ENCODE assay signal across 31 cellular contexts in the genomic region with DNA sequence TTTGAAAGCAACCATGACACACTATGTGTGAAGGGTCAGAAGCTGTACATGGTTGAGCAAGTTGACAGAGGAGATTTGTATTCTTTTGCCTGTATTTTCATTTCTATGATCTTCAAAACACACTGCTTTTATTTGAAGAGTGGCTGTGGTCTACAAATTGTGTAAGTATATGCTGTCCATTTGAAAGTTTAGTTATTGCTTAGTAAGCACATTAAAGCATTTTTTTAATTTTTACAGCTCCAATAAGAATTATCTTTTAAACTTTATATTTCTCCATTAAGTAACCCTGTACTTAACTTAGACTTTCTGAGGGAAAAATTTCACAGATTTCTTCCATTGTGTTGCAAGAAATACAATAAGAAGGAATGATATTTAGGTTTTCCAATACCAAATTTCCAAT.
"Had no signal": no experiment of that assay in that cellular context is flagged by ENCODE, and none has a peak within 500 bp of the region (broad histone marks: within the 10 kb centered on the region; RNA-seq: fewer than 3 reads in every experiment).

No MANE protein-coding gene starts in this region.

- H3K79me2 ChIP-seq: hepatocyte had no signal

- H3K36me3 ChIP-seq: adrenal gland, breast epithelium, cardiac muscle cell, gastroesophageal sphincter, heart right ventricle had no signal

- DNase-seq: activated CD4-positive, alpha-beta memory T cell treated with anti-CD3 and anti-CD28 coated beads for 36 hours; activated CD4-positive, alpha-beta T cell treated with anti-CD3 and anti-CD28 coated beads for 36 hours; activated CD4-positive, alpha-beta T cell treated with anti-CD3 and anti-CD28 coated beads, Interleukin-2, amount 10 ng/mL, durations not matched to agents 24 days and 14 days; activated CD4-positive, CD25-positive, alpha-beta regulatory T cell; activated CD4-positive, CD25-positive, alpha-beta regulatory T cell treated with anti-CD3 and anti-CD28 coated beads, Interleukin-2, amount 50 U/mL, for 72 hours; activated CD8-positive, alpha-beta memory T cell treated with anti-CD3 and anti-CD28 coated beads, Interleukin-2, amount 10 ng/mL, durations not matched to agents 7 days and 5 days; activated CD8-positive, alpha-beta memory T cell treated with anti-CD3 and anti-CD28 coated beads, Interleukin-2, amount 50 U/mL, for 4 hours; activated CD8-positive, alpha-beta T cell treated with anti-CD3 and anti-CD28 coated beads, Interleukin-2, amount 10 ng/mL, durations not matched to agents 7 days and 5 days; activated effector memory CD4-positive, alpha-beta T cell treated with anti-CD3 and anti-CD28 coated beads, Interleukin-2, amount 50 U/mL, for 16 hours; activated naive CD4-positive, alpha-beta T cell treated with anti-CD3 and anti-CD28 coated beads for 36 hours; activated naive CD8-positive, alpha-beta T cell treated with anti-CD3 and anti-CD28 coated beads for 36 hours; activated naive CD8-positive, alpha-beta T cell treated with anti-CD3 and anti-CD28 coated beads, Interleukin-2, amount 50 U/mL, for 24 hours; activated T-cell treated with anti-CD3 and anti-CD28 coated beads, Interleukin-2, amount 50 U/mL, for 1 hour; activated T-cell treated with anti-CD3 and anti-CD28 coated beads, Interleukin-2, amount 50 U/mL, for 48 hours; adrenal gland; amygdala; aorta; central memory CD4-positive, alpha-beta T cell; cerebellar nuclear complex; dorsolateral prefrontal cortex; effector memory CD4-positive, alpha-beta T cell; endodermal cell; foreskin melanocyte; heart right ventricle; T-helper 2 cell had no signal

- H2AFZ ChIP-seq: hepatocyte had no signal

- H3K4me3 ChIP-seq: adrenal gland, breast epithelium, cardiac muscle cell, coronary artery, dorsolateral prefrontal cortex, gastroesophageal sphincter, heart right ventricle, hepatocyte had no signal

- H3K27ac ChIP-seq: adrenal gland, breast epithelium, cardiac muscle cell, coronary artery, dorsolateral prefrontal cortex, gastroesophageal sphincter, heart right ventricle, hepatocyte had no signal

- ATAC-seq: activated CD4-positive, alpha-beta T cell treated with anti-CD3 and anti-CD28 coated beads for 36 hours; activated CD8-positive, alpha-beta memory T cell treated with anti-CD3 and anti-CD28 coated beads, Interleukin-2, amount 10 ng/mL, durations not matched to agents 7 days and 5 days; activated CD8-positive, alpha-beta T cell treated with anti-CD3 and anti-CD28 coated beads, Interleukin-2, amount 10 ng/mL, durations not matched to agents 7 days and 5 days; activated naive CD8-positive, alpha-beta T cell treated with anti-CD3 and anti-CD28 coated beads, Interleukin-2, amount 50 U/mL, for 24 hours; esophagus mucosa; gastroesophageal sphincter; heart right ventricle had no signal

- H3K4me2 ChIP-seq: hepatocyte had no signal

- H3K27me3 ChIP-seq: adrenal gland, breast epithelium, cardiac muscle cell, dorsolateral prefrontal cortex, gastroesophageal sphincter, heart right ventricle, hepatocyte had no signal

- H3K9me3 ChIP-seq: adrenal gland, breast epithelium had no signal

- H3K4me1 ChIP-seq: adrenal gland, breast epithelium, gastroesophageal sphincter, heart right ventricle had no signal
